ENCODE assay signal across 8 cellular contexts in the genomic region with DNA sequence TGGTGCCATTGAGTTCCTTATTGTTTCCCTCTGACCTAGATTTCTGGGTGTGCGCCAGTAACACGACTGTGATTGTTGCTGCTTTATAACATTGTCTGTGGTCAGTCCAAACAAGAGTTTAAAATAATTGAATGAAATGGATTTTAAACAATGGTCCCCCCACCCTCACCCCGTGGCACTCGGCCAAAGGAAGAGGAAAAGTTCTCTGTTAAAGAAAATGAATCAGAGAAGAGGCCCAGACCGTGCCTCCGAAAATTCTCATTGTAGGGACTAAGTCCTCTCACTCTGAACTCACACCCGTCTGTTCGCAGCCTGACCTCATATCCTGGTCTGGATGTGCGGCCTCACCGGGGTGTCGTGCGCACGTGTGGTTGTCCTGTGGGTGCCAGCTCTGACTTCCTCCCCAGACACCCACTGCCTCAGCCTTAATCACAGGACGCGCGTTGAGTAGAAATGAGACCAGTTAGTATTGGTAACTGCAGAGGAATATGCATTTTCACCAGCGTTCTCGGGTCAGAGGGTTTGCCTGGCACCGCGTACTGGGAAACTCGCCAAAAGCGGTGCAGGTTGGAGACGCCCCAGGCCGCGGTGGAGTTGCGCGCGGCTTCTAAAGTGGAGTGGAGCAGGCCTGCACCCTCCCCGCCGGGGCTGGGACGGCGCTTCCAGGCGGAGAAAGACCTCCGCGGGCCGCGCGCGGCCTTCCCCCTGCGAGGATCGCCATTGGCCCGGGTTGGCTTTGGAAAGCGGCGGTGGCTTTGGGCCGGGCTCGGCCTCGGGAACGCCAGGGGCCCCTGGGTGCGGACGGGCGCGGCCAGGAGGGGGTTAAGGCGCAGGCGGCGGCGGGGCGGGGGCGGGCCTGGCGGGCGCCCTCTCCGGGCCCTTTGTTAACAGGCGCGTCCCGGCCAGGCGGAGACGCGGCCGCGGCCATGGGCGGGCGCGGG. TPM values are rescaled to one million over a fixed set of nuclear protein-coding genes. Genes with fewer than 3 reads are reported as not detected.
DNase-seq lines count a peak whose midpoint lies in the region; ATAC-seq and TF ChIP-seq lines count a peak whose summit lies in the region.

A gene (plus strand): TSS at position 884 of the 941 bp plus-strand sequence. CDS start 193 bp downstream, outside the sequence.

- H3K4me2 ChIP-seq in PC-3 (ENCODE audit: low read length) = peak within 1 kb of the TSS; percentile 88

- no TSS peak for BruUV-seq in PC-3 (replicated peaks; lab: Mats Ljungman, UMichigan)

- no peaks in the 10 kb centered on the region for H3K9me2 ChIP-seq in PC-3 (replicated peaks; ENCODE audit: low read length)

- no peaks in the 10 kb centered on the region for H3K36me3 Mint-ChIP-seq in activated T-cell treated with anti-CD3 and anti-CD28 coated beads, Interleukin-2, amount 50 U/mL, for 4 hours (ENCODE audit: insufficient read depth)
- H3K36me3 Mint-ChIP-seq in naive B cell = peaks cover 0 to 8% of the 10 kb centered on the region in 2 donors

- CTCF ChIA-PET in PC-3 (lab: Charles Lee) = no interaction called here

- peaks cover 28% of the 10 kb centered on the region for H3K4me1 ChIP-seq in PC-3 (ENCODE audit: insufficient read depth, low read length)

- no peaks in the 10 kb centered on the region for H3K9me3 ChIP-seq in PC-3 (ENCODE audit: low read length)

- H3K79me2 ChIP-seq in PC-3 (ENCODE audit: low read length) = peaks cover 44% of the 10 kb centered on the region

- intact Hi-C loops in PC-3 (cut with micrococcal nuclease) = no loop called here

- H3K27ac ChIP-seq in PC-3 (ENCODE audit: low read length) = peak within 1 kb of the TSS; percentile 61

- peak within 1 kb of the TSS; percentile 80 to 98 (median 94) for H3K27ac Mint-ChIP-seq in naive B cell

- no peaks in the 10 kb centered on the region for H3F3A ChIP-seq in PC-3 (ENCODE audit: low read length, unreplicated experiment)

- H3K4me1 Mint-ChIP-seq in activated T-cell treated with anti-CD3 and anti-CD28 coated beads, Interleukin-2, amount 50 U/mL, for 4 hours (ENCODE audit: low read depth) = peaks cover 39% of the 10 kb centered on the region
- peaks cover 40 to 55% (median 43%) of the 10 kb centered on the region in 3 donors for H3K4me1 Mint-ChIP-seq in naive B cell

- peak within 1 kb of the TSS; percentile 80 for H2AFZ ChIP-seq in PC-3 (ENCODE audit: low read length)

- DNase-seq in CD1c-positive myeloid dendritic cell (ENCODE audit: extremely low spot score) (peak; percentile 91), HT1080 (ENCODE audit: low read depth) (peak; percentile 97), PC-3 (peak; percentile 61), naive B cell (peak; percentile 69)
- DNase-seq in activated T-cell treated with anti-CD3 and anti-CD28 coated beads, Interleukin-2, amount 50 U/mL, for 4 hours = peak; percentile 27
- peak; percentile 22 to 74 (median 36) for DNase-seq in stimulated activated naive CD4-positive, alpha-beta T cell (lab: John Stamatoyannopoulos, UW)

- H3K27me3 Mint-ChIP-seq in activated T-cell treated with anti-CD3 and anti-CD28 coated beads, Interleukin-2, amount 50 U/mL, for 4 hours (ENCODE audit: low read depth) = no peaks in the 10 kb centered on the region
- H3K27me3 Mint-ChIP-seq in naive B cell = no peaks in the 10 kb centered on the region

- ATAC-seq in GM19395 (IDR thresholded peaks at IDR 0.05; ENCODE audit: unreplicated experiment) (peak; percentile 68), PC-3 (peak; percentile 78), esophagus mucosa (peak; percentile 82), naive B cell (ENCODE audit: low read depth in 2 of 2) (peak; percentile 81 to 88)
- peak; percentile 88 to 91 for ATAC-seq in activated T-cell treated with anti-CD3 and anti-CD28 coated beads, Interleukin-2, amount 50 U/mL, for 4 hours

- H3K36me3 ChIP-seq in PC-3 (ENCODE audit: low read depth, low read length) = no peaks in the 10 kb centered on the region

- peak within 1 kb of the TSS; percentile 73 for H3K4me3 ChIP-seq in PC-3 (ENCODE audit: low read length)

- POLR2A ChIA-PET in PC-3 (lab: Charles Lee; ENCODE audit: unreplicated experiment) = no interaction called here

- H3K4me3 Mint-ChIP-seq in activated T-cell treated with anti-CD3 and anti-CD28 coated beads, Interleukin-2, amount 50 U/mL, for 4 hours = peak within 1 kb of the TSS; percentile 91
- H3K4me3 Mint-ChIP-seq in naive B cell = peak within 1 kb of the TSS; percentile 92 to 99 (median 96)

- H3K9ac ChIP-seq in PC-3 (ENCODE audit: low read length) = peak within 1 kb of the TSS; percentile 80

- H3K9me3 Mint-ChIP-seq in activated T-cell treated with anti-CD3 and anti-CD28 coated beads, Interleukin-2, amount 50 U/mL, for 4 hours = no peaks in the 10 kb centered on the region
- no peaks in the 10 kb centered on the region for H3K9me3 Mint-ChIP-seq in naive B cell

- no peaks in the 10 kb centered on the region for H3K27me3 ChIP-seq in PC-3 (ENCODE audit: low read length)

- TF ChIP-seq CTCF in PC-3 (conservative IDR thresholded peaks at IDR 0.05; ENCODE audit: low read depth, low read length) = no peak

- no peaks in the 10 kb centered on the region for H4K20me1 ChIP-seq in PC-3 (ENCODE audit: low read length)

RNA-seq across cellular contexts. Expression of the gene that starts here (rescaled TPM):
- total RNA-seq in HT1080 (2014; rRNA removed; shearing (Covaris generic)) = 35.7 and 41.5 TPM in 2 replicates
- 59.4 and 67.7 TPM in 2 replicates for polyA plus RNA-seq in HT1080 (2015; cell fraction: cytosol; rRNA removed)
- 109 and 120 TPM in 2 replicates for polyA plus RNA-seq in HT1080 (2015; cell fraction: nucleus; rRNA removed)
- total RNA-seq in PC-3 (2014; rRNA removed) = 22.8 and 28.3 TPM in 2 replicates
- total RNA-seq in activated T-cell treated with anti-CD3 and anti-CD28 coated beads, Interleukin-2, amount 50 U/mL, for 4 hours = 10 to 100 TPM; 37.1 to 38.8 (median 38.2) TPM
- total RNA-seq in esophagus mucosa = 28.4 TPM
- 10 to 100 TPM in 2 of 6 donors, 1 to 10 TPM in 4; 1.2 to 18.9 (median 9.4) TPM for polyA plus RNA-seq in naive B cell (ENCODE audit: low read depth in 6 of 6)

Comparison
In these comparisons a context has a peak if more than half of its experiments do, and no peak if none do; other contexts are left out.
1. Peak in every context shown above with its lines: DNase-seq, ATAC-seq, H3K4me3 ChIP-seq and H3K27ac ChIP-seq.
2. DNase-seq: peak in every context shown above with its lines; median percentile 97 in HT1080; 91 in CD1c-positive myeloid dendritic cell; 69 in naive B cell; 61 in PC-3; 36 in stimulated activated naive CD4-positive, alpha-beta T cell; 27 in activated T-cell treated with anti-CD3 and anti-CD28 coated beads, Interleukin-2, amount 50 U/mL, for 4 hours.